1 cellular context compared by ENCODE assay signal in the genomic region with DNA sequence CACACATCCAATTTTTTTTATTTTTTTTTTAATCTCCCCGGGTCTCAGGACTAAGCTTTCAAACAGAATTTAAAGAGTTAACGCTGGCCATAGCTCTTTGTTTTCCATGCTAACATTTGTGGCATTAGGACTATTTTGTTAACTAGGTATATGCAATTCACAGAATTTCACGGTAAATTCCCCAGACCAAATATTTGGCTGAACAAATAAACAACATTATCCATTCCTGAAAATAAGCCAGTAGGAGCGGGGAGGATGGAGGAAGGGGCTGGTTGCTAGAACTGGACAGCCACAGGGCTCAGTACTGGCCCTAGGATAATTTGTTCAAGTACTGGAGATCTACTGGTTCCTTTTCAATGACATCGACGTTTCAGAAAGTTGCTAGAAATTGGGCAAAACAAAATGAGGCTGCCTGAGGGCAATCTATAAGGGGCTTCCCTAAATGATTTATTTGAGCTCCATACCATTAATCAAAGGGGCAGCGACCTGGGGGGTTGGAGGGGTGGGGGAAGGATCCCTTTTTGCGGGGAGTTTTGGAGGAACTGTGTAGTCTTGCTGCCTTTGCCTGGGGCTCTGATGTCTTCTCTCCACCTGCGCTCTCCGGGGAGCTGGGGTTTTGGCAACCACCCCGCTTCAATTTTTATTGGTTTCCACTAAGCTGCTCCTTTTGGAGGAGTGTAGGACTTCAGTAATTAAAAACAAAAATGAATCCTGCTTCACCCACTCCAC.
TF ChIP-seq lines count a peak whose summit lies in the region.

No MANE protein-coding gene starts in this region.

TF ChIP-seq in endothelial cell of umbilical vein, 7 proteins besides CTCF, POLR2A, EP300 and RAD21 (continued from another document):
- TF ChIP-seq EZH2 (IDR thresholded peaks at IDR 0.05; ENCODE audit: borderline replicate concordance, low read depth, low read length, severe bottlenecking), result no peak
- TF ChIP-seq POLR2AphosphoS5 (IDR thresholded peaks at IDR 0.05; ENCODE audit: insufficient read depth, low read depth, low read length), result no peak
- TF ChIP-seq JUN (IDR thresholded peaks at IDR 0.05; ENCODE audit: borderline replicate concordance, insufficient read depth, insufficient read length, low read depth), result no peak
